1 cellular context compared by ENCODE assay signal in the genomic region with DNA sequence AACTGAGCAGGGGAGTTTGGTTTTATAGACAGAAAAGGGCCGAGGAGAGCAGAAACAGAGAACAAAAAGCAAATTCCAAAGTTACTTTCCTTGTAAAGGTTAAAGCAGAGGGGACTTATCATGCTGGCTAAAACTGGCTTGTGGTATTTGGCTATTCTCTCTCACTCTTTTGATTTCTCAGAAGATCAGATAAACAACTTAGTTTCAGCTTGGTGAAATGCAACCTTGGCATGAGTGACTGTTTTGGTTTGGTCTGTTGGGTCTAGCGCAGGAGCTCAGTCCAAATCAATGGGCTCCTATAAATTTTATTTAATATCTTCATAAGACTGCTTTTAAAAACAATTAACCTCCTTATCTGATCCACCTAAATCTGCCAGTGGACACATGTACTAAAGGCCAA.
TF ChIP-seq lines count a peak whose summit lies in the region.

No MANE protein-coding gene starts in this region.

TF ChIP-seq in HepG2, 621 proteins besides CTCF, POLR2A, EP300 and RAD21 (continued from another document):
- TF ChIP-seq POLR2AphosphoS2 (IDR thresholded peaks at IDR 0.05; ENCODE audit: low read depth, low read length) (no peak), XBP1 (CRISPR knock-in tag; IDR thresholded peaks at IDR 0.05) (no peak), GATAD2A (CRISPR knock-in tag; IDR thresholded peaks at IDR 0.05) (no peak), NR1H2 (CRISPR knock-in tag; IDR thresholded peaks at IDR 0.05; ENCODE audit: borderline replicate concordance, low read depth) (no peak), NFIC (IDR thresholded peaks at IDR 0.05; ENCODE audit: low read length) (no peak), PRPF4 (IDR thresholded peaks at IDR 0.05; ENCODE audit: low read depth, low read length, poor library complexity, severe bottlenecking) (no peak)
- TF ChIP-seq, protein P1, sequence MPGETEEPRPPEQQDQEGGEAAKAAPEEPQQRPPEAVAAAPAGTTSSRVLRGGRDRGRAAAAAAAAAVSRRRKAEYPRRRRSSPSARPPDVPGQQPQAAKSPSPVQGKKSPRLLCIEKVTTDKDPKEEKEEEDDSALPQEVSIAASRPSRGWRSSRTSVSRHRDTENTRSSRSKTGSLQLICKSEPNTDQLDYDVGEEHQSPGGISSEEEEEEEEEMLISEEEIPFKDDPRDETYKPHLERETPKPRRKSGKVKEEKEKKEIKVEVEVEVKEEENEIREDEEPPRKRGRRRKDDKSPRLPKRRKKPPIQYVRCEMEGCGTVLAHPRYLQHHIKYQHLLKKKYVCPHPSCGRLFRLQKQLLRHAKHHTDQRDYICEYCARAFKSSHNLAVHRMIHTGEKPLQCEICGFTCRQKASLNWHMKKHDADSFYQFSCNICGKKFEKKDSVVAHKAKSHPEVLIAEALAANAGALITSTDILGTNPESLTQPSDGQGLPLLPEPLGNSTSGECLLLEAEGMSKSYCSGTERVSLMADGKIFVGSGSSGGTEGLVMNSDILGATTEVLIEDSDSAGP (CRISPR knock-in tag; IDR thresholded peaks at IDR 0.05; ENCODE audit: borderline replicate concordance), result no peak
- TF ChIP-seq, protein P2, sequence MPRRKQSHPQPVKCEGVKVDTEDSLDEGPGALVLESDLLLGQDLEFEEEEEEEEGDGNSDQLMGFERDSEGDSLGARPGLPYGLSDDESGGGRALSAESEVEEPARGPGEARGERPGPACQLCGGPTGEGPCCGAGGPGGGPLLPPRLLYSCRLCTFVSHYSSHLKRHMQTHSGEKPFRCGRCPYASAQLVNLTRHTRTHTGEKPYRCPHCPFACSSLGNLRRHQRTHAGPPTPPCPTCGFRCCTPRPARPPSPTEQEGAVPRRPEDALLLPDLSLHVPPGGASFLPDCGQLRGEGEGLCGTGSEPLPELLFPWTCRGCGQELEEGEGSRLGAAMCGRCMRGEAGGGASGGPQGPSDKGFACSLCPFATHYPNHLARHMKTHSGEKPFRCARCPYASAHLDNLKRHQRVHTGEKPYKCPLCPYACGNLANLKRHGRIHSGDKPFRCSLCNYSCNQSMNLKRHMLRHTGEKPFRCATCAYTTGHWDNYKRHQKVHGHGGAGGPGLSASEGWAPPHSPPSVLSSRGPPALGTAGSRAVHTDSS (CRISPR knock-in tag; conservative IDR thresholded peaks at IDR 0.05), result no peak
- TF ChIP-seq, protein P3, sequence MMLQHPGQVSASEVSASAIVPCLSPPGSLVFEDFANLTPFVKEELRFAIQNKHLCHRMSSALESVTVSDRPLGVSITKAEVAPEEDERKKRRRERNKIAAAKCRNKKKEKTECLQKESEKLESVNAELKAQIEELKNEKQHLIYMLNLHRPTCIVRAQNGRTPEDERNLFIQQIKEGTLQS (CRISPR knock-in tag; IDR thresholded peaks at IDR 0.05), result no peak
